13 cellular contexts compared by ENCODE assay signal in the genomic region with DNA sequence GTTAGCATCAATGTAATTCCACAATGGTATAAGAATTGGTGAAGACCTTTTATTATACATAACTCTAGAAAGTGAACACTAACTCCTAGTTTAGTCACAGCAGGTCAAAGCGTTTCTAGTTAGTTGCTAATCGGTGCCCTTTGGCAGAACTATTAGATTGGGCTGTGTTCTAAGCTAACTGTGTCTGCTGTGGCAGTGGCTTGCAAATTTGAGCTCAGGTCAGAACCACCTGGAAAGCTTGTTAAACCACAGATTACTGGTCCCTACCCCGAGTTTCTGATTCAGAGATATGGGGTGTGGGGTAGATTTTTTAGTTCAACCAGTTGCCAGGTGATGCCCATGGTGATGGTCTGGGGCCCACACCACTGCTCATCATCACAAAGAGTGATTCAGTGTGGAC.
DNase-seq lines count a peak whose midpoint lies in the region; ATAC-seq and TF ChIP-seq lines count a peak whose summit lies in the region.
"Had no signal": no experiment of that assay in that cellular context is flagged by ENCODE, and none has a peak within 500 bp of the region (broad histone marks: within the 10 kb centered on the region; RNA-seq: fewer than 3 reads in every experiment).

No MANE protein-coding gene starts in this region.

- peak overlapping the region; percentile 99 for H2BK120ac ChIP-seq in trophoblast cell (ENCODE audit: insufficient read depth, low read length, poor library complexity)

- no peaks in the 10 kb centered on the region for H3K36me3 Mint-ChIP-seq in activated T-cell treated with anti-CD3 and anti-CD28 coated beads, Interleukin-2, amount 50 U/mL, for 72 hours (ENCODE audit: insufficient read depth in 2 of 2)
- H3K36me3 Mint-ChIP-seq: CD8-positive, alpha-beta memory T cell had no signal

- peak overlapping the region; percentile 26 for H4K12ac ChIP-seq in trophoblast cell (ENCODE audit: low read depth, low read length)

- no peak for ATAC-seq in activated T-cell treated with anti-CD3 and anti-CD28 coated beads, Interleukin-2, amount 50 U/mL, for 72 hours (replicated peaks in 1 of 2)
- ATAC-seq in GM19463 (IDR thresholded peaks at IDR 0.05; ENCODE audit: unreplicated experiment): no peak
- ATAC-seq: GM23338 had no signal

- H2AFZ ChIP-seq in Loucy (ENCODE audit: low read length): peak overlapping the region; percentile 70
- H2AFZ ChIP-seq in trophoblast cell (ENCODE audit: insufficient read depth, low read length, poor library complexity): no peak overlapping the region

- peak overlapping the region; percentile 93 for H4K91ac ChIP-seq in trophoblast cell (ENCODE audit: low read depth, low read length)

- no peak overlapping the region for H3K4me3 ChIP-seq in BLaER1 treated with 17β-estradiol and CSF1 and Interleukin-3, amounts not matched to agents 10 nM and 100 nM
- H3K4me3 ChIP-seq in Loucy (ENCODE audit: low read length, poor library complexity, severe bottlenecking) (no peak overlapping the region), dorsolateral prefrontal cortex (no peak overlapping the region), trophoblast cell (ENCODE audit: low read depth, low read length) (no peak overlapping the region)
- H3K4me3 ChIP-seq: GM23338 had no signal

- no peak overlapping the region for H3K4me3 Mint-ChIP-seq in activated T-cell treated with anti-CD3 and anti-CD28 coated beads, Interleukin-2, amount 50 U/mL, for 72 hours
- H3K4me3 Mint-ChIP-seq: B cell; CD8-positive, alpha-beta memory T cell; GM23338 had no signal

- H3K27me3 ChIP-seq in BLaER1 treated with 17β-estradiol and CSF1 and Interleukin-3, amounts not matched to agents 10 nM and 100 nM: no peaks in the 10 kb centered on the region
- H3K27me3 ChIP-seq in Loucy (ENCODE audit: insufficient read depth, low read length, poor library complexity, severe bottlenecking): no peaks in the 10 kb centered on the region
- H3K27me3 ChIP-seq in dorsolateral prefrontal cortex: no peaks in the 10 kb centered on the region
- no peaks in the 10 kb centered on the region for H3K27me3 ChIP-seq in trophoblast cell (ENCODE audit: insufficient read depth, low read length)

- peak overlapping the region; percentile 99 for H2BK12ac ChIP-seq in trophoblast cell (ENCODE audit: low read length)

- no peaks in the 10 kb centered on the region for H3F3A ChIP-seq in Loucy (ENCODE audit: low read depth)

- H3K4me2 ChIP-seq in BLaER1 treated with 17β-estradiol and CSF1 and Interleukin-3, amounts not matched to agents 10 nM and 100 nM: peak overlapping the region in 10 of 11 experiments; percentile 4 to 65 (median 42); a peak in 17 of 22 replicates
- H3K4me2 ChIP-seq in Loucy (ENCODE audit: low read depth, low read length, poor library complexity, severe bottlenecking) (peak overlapping the region; percentile 32), trophoblast cell (ENCODE audit: low read length) (no peak overlapping the region)
- H3K4me2 ChIP-seq: GM23338 had no signal

- H2BK5ac ChIP-seq in trophoblast cell (ENCODE audit: low read depth, low read length, poor library complexity): peak overlapping the region; percentile 98

- peaks cover 4% of the 10 kb centered on the region for H3K4me1 Mint-ChIP-seq in activated T-cell treated with anti-CD3 and anti-CD28 coated beads, Interleukin-2, amount 50 U/mL, for 72 hours (ENCODE audit: low read depth)
- H3K4me1 Mint-ChIP-seq: B cell; CD8-positive, alpha-beta memory T cell had no signal

- TF ChIP-seq CTCF in Loucy (conservative IDR thresholded peaks at IDR 0.05; ENCODE audit: low read length) (no peak), dorsolateral prefrontal cortex (IDR thresholded peaks at IDR 0.05 in 54 of 56, conservative IDR thresholded peaks at IDR 0.05 in 2 of 56; ENCODE audit: low read depth in 1 of 56, partially characterized antibody in 56 of 56) (no peak)

- H3K79me1 ChIP-seq in trophoblast cell (ENCODE audit: low read length): peaks cover 22% of the 10 kb centered on the region

- intact Hi-C loops in dorsolateral prefrontal cortex (cut with DNase I): no loop called here

- DNase-seq in dorsolateral prefrontal cortex (no peak), trophoblast cell (no peak), NOMO-1 (lab: John Stamatoyannopoulos, UW; ENCODE audit: unreplicated experiment in 2 of 2) (no peak), putamen (ENCODE audit: low spot score) (no peak)
- DNase-seq in activated T-cell treated with anti-CD3 and anti-CD28 coated beads, Interleukin-2, amount 50 U/mL, for 72 hours: no peak
- DNase-seq: Caco-2; CD8-positive, alpha-beta memory T cell; H7 had no signal

- H4K8ac ChIP-seq in trophoblast cell (ENCODE audit: low read depth, low read length): peak overlapping the region; percentile 92

- no peak overlapping the region for H3K27ac Mint-ChIP-seq in activated T-cell treated with anti-CD3 and anti-CD28 coated beads, Interleukin-2, amount 50 U/mL, for 72 hours
- H3K27ac Mint-ChIP-seq: B cell; CD8-positive, alpha-beta memory T cell had no signal

- H3K36me3 ChIP-seq in BLaER1 treated with 17β-estradiol and CSF1 and Interleukin-3, amounts not matched to agents 10 nM and 100 nM: no peaks in the 10 kb centered on the region
- no peaks in the 10 kb centered on the region for H3K36me3 ChIP-seq in Loucy (ENCODE audit: insufficient read depth, low read length)
- peaks cover 9 to 22% of the 10 kb centered on the region in 2 experiments for H3K36me3 ChIP-seq in trophoblast cell (ENCODE audit: control insufficient read depth in 1 of 2, insufficient read depth in 2 of 2, low read length in 2 of 2)

- no peaks in the 10 kb centered on the region for H3K9me3 ChIP-seq in BLaER1 treated with 17β-estradiol and CSF1 and Interleukin-3, amounts not matched to agents 10 nM and 100 nM (replicated peaks in 1 of 11)
- H3K9me3 ChIP-seq in Loucy (ENCODE audit: insufficient read depth, low read depth, low read length): no peaks in the 10 kb centered on the region
- H3K9me3 ChIP-seq in trophoblast cell (ENCODE audit: insufficient read depth, low read depth, low read length): no peaks in the 10 kb centered on the region

- no peak overlapping the region for H3K23ac ChIP-seq in trophoblast cell (ENCODE audit: low read length)

- H3K9me2 ChIP-seq in Loucy (replicated peaks; ENCODE audit: low read depth, low read length): no peaks in the 10 kb centered on the region

- H3K9me3 Mint-ChIP-seq in activated T-cell treated with anti-CD3 and anti-CD28 coated beads, Interleukin-2, amount 50 U/mL, for 72 hours: peaks cover 0 to 1% of the 10 kb centered on the region in 2 donors
- H3K9me3 Mint-ChIP-seq: CD8-positive, alpha-beta memory T cell; GM23338 had no signal

- no peak overlapping the region for H3K9ac ChIP-seq in BLaER1 treated with 17β-estradiol and CSF1 and Interleukin-3, amounts not matched to agents 10 nM and 100 nM
- H3K9ac ChIP-seq in Loucy (ENCODE audit: low read depth, low read length, poor library complexity, severe bottlenecking) (no peak overlapping the region), trophoblast cell (ENCODE audit: low read length) (no peak overlapping the region)

- peaks cover 11 to 21% (median 15%) of the 10 kb centered on the region in 10 experiments for H3K4me1 ChIP-seq in BLaER1 treated with 17β-estradiol and CSF1 and Interleukin-3, amounts not matched to agents 10 nM and 100 nM
- peaks cover 11% of the 10 kb centered on the region for H3K4me1 ChIP-seq in Loucy (ENCODE audit: insufficient read depth, low read length, poor library complexity, severe bottlenecking)
- H3K4me1 ChIP-seq in trophoblast cell (ENCODE audit: control insufficient read depth in 1 of 2, insufficient read depth in 2 of 2, low read length in 2 of 2): peaks cover 14 to 15% of the 10 kb centered on the region in 2 experiments

- H4K20me1 ChIP-seq in BLaER1 treated with 17β-estradiol and CSF1 and Interleukin-3, amounts not matched to agents 10 nM and 100 nM: no peaks in the 10 kb centered on the region
- H4K20me1 ChIP-seq in Loucy (ENCODE audit: insufficient read depth, low read length, poor library complexity, severe bottlenecking): no peaks in the 10 kb centered on the region

- peak overlapping the region; percentile 97 for H2AK5ac ChIP-seq in trophoblast cell (ENCODE audit: low read length)

- H3K18ac ChIP-seq in trophoblast cell (ENCODE audit: low read length): peak overlapping the region; percentile 91

- H3K14ac ChIP-seq in trophoblast cell (ENCODE audit: low read length): peak overlapping the region; percentile 94

- H3K79me2 ChIP-seq in Loucy (ENCODE audit: insufficient read depth, low read length): no peaks in the 10 kb centered on the region
- H3K79me2 ChIP-seq in trophoblast cell (ENCODE audit: control insufficient read depth, insufficient read depth, low read length, poor library complexity): no peaks in the 10 kb centered on the region

- H3K27me3 Mint-ChIP-seq in activated T-cell treated with anti-CD3 and anti-CD28 coated beads, Interleukin-2, amount 50 U/mL, for 72 hours (ENCODE audit: low read depth): peaks cover 11% of the 10 kb centered on the region
- H3K27me3 Mint-ChIP-seq: B cell had no signal

- H3K4ac ChIP-seq in trophoblast cell (ENCODE audit: low read depth, low read length): no peak overlapping the region

- peak overlapping the region in 7 of 11 experiments; percentile 9 to 72 (median 57); a peak in 12 of 22 replicates for H3K27ac ChIP-seq in BLaER1 treated with 17β-estradiol and CSF1 and Interleukin-3, amounts not matched to agents 10 nM and 100 nM
- H3K27ac ChIP-seq in dorsolateral prefrontal cortex (peak overlapping the region in 44 of 59 donors; percentile 7 to 95 (median 84)), trophoblast cell (ENCODE audit: low read depth, low read length) (peak overlapping the region; percentile 97)

- WGBS in trophoblast cell (ENCODE audit: extremely low coverage, insufficient coverage, insufficient read length): no CpG with 5 or more reads among the region's 3 CpGs
